9 cellular contexts compared by ENCODE assay signal in genomic region chr17:8016632-8017424, GRCh38. TPM values are rescaled to one million over a fixed set of nuclear protein-coding genes. Genes with fewer than 3 reads are reported as not detected.
DNase-seq lines count a peak whose midpoint lies in the region; ATAC-seq and TF ChIP-seq lines count a peak whose summit lies in the region.
"Had no signal": no experiment of that assay in that cellular context is flagged by ENCODE, and none has a peak within 500 bp of the region (broad histone marks: within the 10 kb centered on the region; RNA-seq: fewer than 3 reads in every experiment).

No MANE protein-coding gene starts in this region.

- H3K9me3 Mint-ChIP-seq in Caco-2 (ENCODE audit: unreplicated experiment) (no peaks in the 10 kb centered on the region), endothelial cell (ENCODE audit: unreplicated experiment) (no peaks in the 10 kb centered on the region)
- H3K9me3 Mint-ChIP-seq in stimulated activated naive CD8-positive, alpha-beta T cell treated with anti-CD3 and anti-CD28 coated beads, Interleukin-15, amount 100 ng/mL, for 72 hours = no peaks in the 10 kb centered on the region

- H3K27me3 ChIP-seq in Caco-2 (replicated peaks; ENCODE audit: control insufficient read depth, insufficient read depth, low read length) = no peaks in the 10 kb centered on the region

- no peak overlapping the region for H3K27ac Mint-ChIP-seq in Caco-2 (ENCODE audit: unreplicated experiment)
- no peak overlapping the region for H3K27ac Mint-ChIP-seq in endothelial cell (ENCODE audit: unreplicated experiment)
- peak overlapping the region in 1 of 2 donors; percentile 75 for H3K27ac Mint-ChIP-seq in stimulated activated naive CD8-positive, alpha-beta T cell treated with anti-CD3 and anti-CD28 coated beads, Interleukin-15, amount 100 ng/mL, for 72 hours

- TF ChIP-seq CTCF in Caco-2 (IDR thresholded peaks at IDR 0.05; ENCODE audit: insufficient read depth in 1 of 2, low read depth in 1 of 2, low read length in 1 of 2, severe bottlenecking in 1 of 2, unreplicated experiment in 1 of 2) (peak; percentile 47 to 53), LNCaP clone FGC (IDR thresholded peaks at IDR 0.05; ENCODE audit: control insufficient read depth, extremely low read depth, insufficient read depth) (peak; percentile 59), endothelial cell (IDR thresholded peaks at IDR 0.05; ENCODE audit: unreplicated experiment) (peak; percentile 76)

- H3K27me3 Mint-ChIP-seq in Caco-2 (ENCODE audit: insufficient read depth, unreplicated experiment) (no peaks in the 10 kb centered on the region), endothelial cell (ENCODE audit: unreplicated experiment) (peaks cover 10% of the 10 kb centered on the region)
- H3K27me3 Mint-ChIP-seq in stimulated activated naive CD8-positive, alpha-beta T cell treated with anti-CD3 and anti-CD28 coated beads, Interleukin-15, amount 100 ng/mL, for 72 hours = peaks cover 50% of the 10 kb centered on the region

- 25% methylated on average over 6 to 9 of the region's 12 CpGs for WGBS in mesodermal cell (ENCODE audit: insufficient coverage in 2 of 2), 2 experiments

- ATAC-seq in stimulated activated naive CD8-positive, alpha-beta T cell treated with anti-CD3 and anti-CD28 coated beads, Interleukin-15, amount 100 ng/mL, for 72 hours = peak; percentile 86
- ATAC-seq in HG02973 (IDR thresholded peaks at IDR 0.05; ENCODE audit: unreplicated experiment) = no peak

- BruUV-seq in Caco-2 (replicated peaks; lab: Mats Ljungman, UMichigan) = no TSS peak

- H3K36me3 ChIP-seq in Caco-2 (ENCODE audit: control insufficient read depth, insufficient read depth, low read length) (no peaks in the 10 kb centered on the region), mesodermal cell (ENCODE audit: control insufficient read depth, insufficient read depth, low read length) (no peaks in the 10 kb centered on the region)

- no peak overlapping the region for H3K27ac ChIP-seq in mesodermal cell (ENCODE audit: low read depth, low read length, severe bottlenecking)

- H3K4me1 Mint-ChIP-seq in Caco-2 (ENCODE audit: low read depth, unreplicated experiment) = peaks cover 6% of the 10 kb centered on the region
- H3K4me1 Mint-ChIP-seq in endothelial cell (ENCODE audit: unreplicated experiment) = peaks cover 7% of the 10 kb centered on the region
- peaks cover 35% of the 10 kb centered on the region for H3K4me1 Mint-ChIP-seq in stimulated activated naive CD8-positive, alpha-beta T cell treated with anti-CD3 and anti-CD28 coated beads, Interleukin-15, amount 100 ng/mL, for 72 hours

- H3K4me3 Mint-ChIP-seq in Caco-2 (ENCODE audit: unreplicated experiment) = peak overlapping the region; percentile 74
- peak overlapping the region; percentile 60 for H3K4me3 Mint-ChIP-seq in endothelial cell (ENCODE audit: unreplicated experiment)
- H3K4me3 Mint-ChIP-seq in stimulated activated naive CD8-positive, alpha-beta T cell treated with anti-CD3 and anti-CD28 coated beads, Interleukin-15, amount 100 ng/mL, for 72 hours = peak overlapping the region; percentile 78 to 88

- DNase-seq in Caco-2 (peak; percentile 60 to 68), LNCaP clone FGC (ENCODE audit: low read depth) (no peak), endothelial cell (ENCODE audit: low spot score) (peak; percentile 64), HT-29 (ENCODE audit: low spot score) (no peak)
- DNase-seq in activated CD4-positive, alpha-beta T cell treated with anti-CD3 and anti-CD28 coated beads, Interleukin-2, amount 50 U/mL, for 48 hours = peak; percentile 65 to 73
- DNase-seq in stimulated activated naive CD8-positive, alpha-beta T cell treated with anti-CD3 and anti-CD28 coated beads, Interleukin-15, amount 100 ng/mL, for 72 hours = peak; percentile 59 to 67

- H3K9me3 ChIP-seq in Caco-2 (no peaks in the 10 kb centered on the region), mesodermal cell (ENCODE audit: control insufficient read depth, low read length) (no peaks in the 10 kb centered on the region)

- intact Hi-C loops in Caco-2 (cut with micrococcal nuclease; ENCODE audit: unreplicated experiment) = loop anchor here (1.0 kb wide), 2 partner anchors 24 to 40 kb away; no protein-coding TSS in a partner anchor

- POLR2A ChIA-PET in Caco-2 (lab: Charles Lee) = no interaction called here

- peaks cover 9% of the 10 kb centered on the region for H3K4me1 ChIP-seq in Caco-2
- H3K4me1 ChIP-seq in mesodermal cell (ENCODE audit: control insufficient read depth, insufficient read depth, low read length, poor library complexity, severe bottlenecking) = peaks cover 22% of the 10 kb centered on the region

- H3K4me3 ChIP-seq in Caco-2 (ENCODE audit: low read depth, low read length) (peak overlapping the region; percentile 66), LNCaP clone FGC (ENCODE audit: low read depth, low read length) (no peak overlapping the region), mesodermal cell (ENCODE audit: extremely low read depth, insufficient read depth, low read length, poor library complexity, severe bottlenecking) (peak overlapping the region; percentile 42)

- CTCF ChIA-PET in Caco-2 (lab: Charles Lee) = interaction anchor here (2.9 to 3.2 kb wide), 2 partner anchors 25 to 40 kb away, joined by 24 to 25 read pairs; no protein-coding TSS in a partner anchor

- H3K36me3 Mint-ChIP-seq in Caco-2 (ENCODE audit: insufficient read depth, unreplicated experiment) (no peaks in the 10 kb centered on the region), endothelial cell (ENCODE audit: low read depth, unreplicated experiment) (peaks cover 4% of the 10 kb centered on the region)

RNA-seq across cellular contexts. Expression of gene GUCY2D, which starts 14.4 kb away (rescaled TPM):
- 0.74 and 1.7 TPM in 2 replicates for total RNA-seq in Caco-2 (2022)
- total RNA-seq in endothelial cell (ENCODE audit: unreplicated experiment) = not detected
- polyA plus RNA-seq in mesodermal cell (2013, experiment 1 of 2) = 0.70 TPM
- polyA plus RNA-seq in mesodermal cell (2013, experiment 2 of 2) = 0.56 TPM
- 0.03 TPM in 1 of 2 replicates, not detected in the other for total RNA-seq in HT-29 (2014; rRNA removed; shearing (Covaris generic))
- total RNA-seq: HT1080 had no signal

RNA-seq across cellular contexts. Expression of gene ALOX15B, which starts 22.0 kb away (rescaled TPM):
- total RNA-seq in Caco-2 (2022) (not detected in 2 replicates), endothelial cell (ENCODE audit: unreplicated experiment) (0.13 TPM)
- not detected for polyA plus RNA-seq in mesodermal cell (2013, experiment 1 of 2)
- not detected for polyA plus RNA-seq in mesodermal cell (2013, experiment 2 of 2)
- not detected in 2 replicates for total RNA-seq in HT-29 (2014; rRNA removed; shearing (Covaris generic))
- total RNA-seq: HT1080 had no signal

Comparison
In these comparisons a context has a peak if more than half of its experiments do, and no peak if none do; other contexts are left out.
1. DNase-seq: peak in Caco-2 (2 of 2), activated CD4-positive, alpha-beta T cell treated with anti-CD3 and anti-CD28 coated beads, Interleukin-2, amount 50 U/mL, for 48 hours (2 of 2), endothelial cell (single experiment) and stimulated activated naive CD8-positive, alpha-beta T cell treated with anti-CD3 and anti-CD28 coated beads, Interleukin-15, amount 100 ng/mL, for 72 hours (2 of 2); none in LNCaP clone FGC (single experiment) and HT-29 (single experiment).
2. Peak in every context shown above with its lines, with median percentiles within 50 percentile points of each other: H3K4me3 Mint-ChIP-seq and CTCF ChIP-seq.